25 cellular contexts compared by ENCODE assay signal in genomic region chr6:25781134-25781533, GRCh38. TPM values are rescaled to one million over a fixed set of nuclear protein-coding genes. Genes with fewer than 3 reads are reported as not detected.
A peak's percentile ranks its signal among the peaks of the same experiment; 100 is the strongest.
DNase-seq lines count a peak whose midpoint lies in the region; ATAC-seq and TF ChIP-seq lines count a peak whose summit lies in the region.
"Had no signal": no experiment of that assay in that cellular context is flagged by ENCODE, and none has a peak within 500 bp of the region (broad histone marks: within the 10 kb centered on the region; RNA-seq: fewer than 3 reads in every experiment).

No MANE protein-coding gene starts in this region.

- H3K27ac Mint-ChIP-seq in WTC11: no peak overlapping the region
- H3K27ac Mint-ChIP-seq: CD14-positive monocyte; CD4-positive, alpha-beta memory T cell; CD4-positive, CD25-positive, alpha-beta regulatory T cell; CD8-positive, alpha-beta memory T cell had no signal

- H3K27ac ChIP-seq in HEK293 (ENCODE audit: extremely low read depth, low read depth, low read length) (no peak overlapping the region), Peyer's patch (no peak overlapping the region)
- H3K27ac ChIP-seq: BLaER1 had no signal

- no peak for TF ChIP-seq POLR2A in Peyer's patch (IDR thresholded peaks at IDR 0.05)

- DNase-seq in WTC11 (ENCODE audit: low spot score): no peak
- no peak for DNase-seq in left colon
- no peak for DNase-seq in Peyer's patch
- DNase-seq: 8988T; ACHN; C1 segment of cervical spinal cord; CD4-positive, alpha-beta memory T cell; CD4-positive, CD25-positive, alpha-beta regulatory T cell; CD8-positive, alpha-beta memory T cell; COR-L47; DMS 273 treated with DMSO at 0.1 percent for 48 hours; DMS153; DMS79; DND-41; GDM1 had no signal

- H3K27me3 Mint-ChIP-seq in WTC11 (ENCODE audit: low read depth): no peaks in the 10 kb centered on the region

- no peaks in the 10 kb centered on the region for H3K36me3 ChIP-seq in HEK293 (ENCODE audit: control insufficient read depth in 2 of 2, insufficient read depth in 1 of 2, low read length in 2 of 2)
- H3K36me3 ChIP-seq in Peyer's patch: peaks cover 0 to 6% (median 0%) of the 10 kb centered on the region in 3 donors
- H3K36me3 ChIP-seq: BE2C, BLaER1 had no signal

- H3K27me3 ChIP-seq in Peyer's patch: no peaks in the 10 kb centered on the region
- H3K27me3 ChIP-seq: BE2C, BLaER1 had no signal

- POLR2A ChIA-PET in HEK293 (lab: Yijun Ruan, JAX) (no interaction called here), WTC11 (lab: Charles Lee) (interaction anchor here (0.7 kb wide), 1 partner anchor 594 kb away, joined by 4 read pairs; no protein-coding TSS in a partner anchor)

- H3K9me3 ChIP-seq in HEK293 (ENCODE audit: control insufficient read depth, insufficient read depth, low read depth, low read length) (no peaks in the 10 kb centered on the region), Peyer's patch (no peaks in the 10 kb centered on the region)
- H3K9me3 ChIP-seq: BE2C, BLaER1 had no signal

- no peaks in the 10 kb centered on the region for H3K9me3 Mint-ChIP-seq in WTC11
- H3K9me3 Mint-ChIP-seq: CD4-positive, alpha-beta memory T cell; CD4-positive, CD25-positive, alpha-beta regulatory T cell; CD8-positive, alpha-beta memory T cell had no signal

- no peaks in the 10 kb centered on the region for H3K36me3 Mint-ChIP-seq in WTC11
- H3K36me3 Mint-ChIP-seq: CD14-positive monocyte; CD4-positive, CD25-positive, alpha-beta regulatory T cell; CD8-positive, alpha-beta memory T cell had no signal

- no peak for ATAC-seq in WTC11
- ATAC-seq in left colon: peak; percentile 3
- no peak for ATAC-seq in HG02870 (IDR thresholded peaks at IDR 0.05; ENCODE audit: unreplicated experiment)
- ATAC-seq in GM21390 (IDR thresholded peaks at IDR 0.05; ENCODE audit: unreplicated experiment): no peak
- ATAC-seq: GM12878 had no signal

- H3K4me3 Mint-ChIP-seq in WTC11: no peak overlapping the region
- H3K4me3 Mint-ChIP-seq: CD14-positive monocyte; CD4-positive, alpha-beta memory T cell; CD4-positive, CD25-positive, alpha-beta regulatory T cell; CD8-positive, alpha-beta memory T cell had no signal

- CTCF ChIA-PET in HEK293 (lab: Yijun Ruan, JAX): interaction anchor here (0.7 to 1.4 kb wide), 3 partner anchors 7 to 900 kb away, joined by 3 to 5 read pairs (median 3); no protein-coding TSS in a partner anchor
- CTCF ChIA-PET in WTC11 (lab: Charles Lee): interaction anchor here (0.7 to 1.2 kb wide), 3 partner anchors 48 to 212 kb away, joined by 3 to 4 read pairs (median 3); no protein-coding TSS in a partner anchor

- H3K4me1 Mint-ChIP-seq in WTC11: peaks cover 7% of the 10 kb centered on the region; the same call in 1 of the 2 replicates
- H3K4me1 Mint-ChIP-seq: CD14-positive monocyte; CD4-positive, alpha-beta memory T cell; CD4-positive, CD25-positive, alpha-beta regulatory T cell; CD8-positive, alpha-beta memory T cell had no signal

- TF ChIP-seq CTCF in HEK293 (tag by site-specific recombination; IDR thresholded peaks at IDR 0.05) (no peak), WTC11 (IDR thresholded peaks at IDR 0.05) (no peak), Peyer's patch (IDR thresholded peaks at IDR 0.05) (no peak)

- intact Hi-C loops in left colon (cut with DNase I, micrococcal nuclease): no loop called here

- no peak overlapping the region for H3K4me3 ChIP-seq in HEK293 (ENCODE audit: low read depth, low read length)
- no peak overlapping the region for H3K4me3 ChIP-seq in Peyer's patch
- H3K4me3 ChIP-seq: BLaER1, GM12878 had no signal

- no peaks in the 10 kb centered on the region for H3K4me1 ChIP-seq in HEK293 (ENCODE audit: control insufficient read depth, insufficient read depth, low read length)
- H3K4me1 ChIP-seq in Peyer's patch: no peaks in the 10 kb centered on the region
- H3K4me1 ChIP-seq: BLaER1 had no signal

TF ChIP-seq in HEK293, 187 proteins besides CTCF, POLR2A, EP300 and RAD21:
- no peak for TF ChIP-seq ZNF211 (tag by site-specific recombination; IDR thresholded peaks at IDR 0.05; ENCODE audit: low read depth)
- TF ChIP-seq PRDM1 (tag by site-specific recombination; IDR thresholded peaks at IDR 0.05): peak; percentile 70; the same call in 1 of the 2 replicates
- no peak for TF ChIP-seq ZNF558 (tag by site-specific recombination; IDR thresholded peaks at IDR 0.05)

TF ChIP-seq in WTC11, 78 proteins besides CTCF, POLR2A, EP300 and RAD21:
- TF ChIP-seq ZNF512 (CRISPR knock-in tag; IDR thresholded peaks at IDR 0.05; ENCODE audit: borderline replicate concordance) (0 out of 2 replicates have a peak, but pooled peaks have one; percentile 68), FOXJ3 (CRISPR knock-in tag; IDR thresholded peaks at IDR 0.05; ENCODE audit: borderline replicate concordance) (no peak)

RNA-seq across cellular contexts. Expression of gene SLC17A4, which starts 26.6 kb away (rescaled TPM):
- total RNA-seq in WTC11 (2021) (0.05 to 0.07 TPM in 2 of 3 replicates, not detected in the other), left colon (10 to 100 TPM; 24.8 to 63.3 TPM), Peyer's patch (10 to 100 TPM in 3 of 4 donors, 1 to 10 TPM in 1; 7.4 to 92.9 (median 70.2) TPM)
- total RNA-seq: A673; CD4-positive, alpha-beta memory T cell; CD4-positive, CD25-positive, alpha-beta regulatory T cell; CD8-positive, alpha-beta memory T cell; Daoy; G401; GM12878 had no signal

RNA-seq across cellular contexts. Expression of gene SLC17A1, which starts 50.7 kb away (rescaled TPM):
- total RNA-seq in WTC11 (2021) (not detected in 3 replicates), left colon (not detected), Peyer's patch (not detected)
- total RNA-seq: A673; CD4-positive, CD25-positive, alpha-beta regulatory T cell; CD8-positive, alpha-beta memory T cell; Daoy; G401; GM12878 had no signal
